Comparison of ENCODE assay signal across 20 cellular contexts in the genomic region with DNA sequence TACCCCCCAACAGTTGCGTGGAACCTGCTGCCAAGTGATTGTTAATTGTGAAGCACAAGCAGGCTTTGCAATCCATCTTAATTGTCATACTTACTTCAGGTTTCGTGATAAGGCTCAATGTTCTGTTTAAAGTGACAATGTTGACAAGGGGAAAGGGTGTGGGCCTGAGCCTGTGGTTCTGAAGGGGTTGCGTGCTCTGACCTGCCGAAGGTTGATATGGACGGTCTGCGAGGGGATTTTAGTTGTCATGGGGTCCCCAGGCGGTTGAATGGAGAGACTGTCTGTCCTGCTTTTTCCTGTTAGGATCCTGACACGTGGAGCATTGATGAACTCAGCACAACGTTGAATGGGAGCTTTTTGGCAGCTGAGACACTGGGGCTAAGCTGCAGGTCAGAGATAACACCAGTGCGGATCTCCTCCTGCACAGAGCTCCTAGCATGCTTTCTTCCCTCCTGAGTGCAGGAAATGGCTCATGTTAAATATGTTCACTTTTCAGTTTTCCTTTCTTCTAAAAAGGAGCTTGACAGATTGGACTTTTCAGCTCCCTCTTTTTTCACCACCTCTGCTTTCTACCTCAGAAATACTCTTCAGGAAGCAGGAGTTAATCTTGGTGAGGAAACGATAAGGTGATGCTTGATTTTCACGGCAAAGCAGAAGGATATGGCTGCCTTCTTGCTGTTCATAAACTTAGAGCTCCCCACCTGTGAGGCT.
DNase-seq lines count a peak whose midpoint lies in the region; ATAC-seq and TF ChIP-seq lines count a peak whose summit lies in the region.
"Had no signal": no experiment of that assay in that cellular context is flagged by ENCODE, and none has a peak within 500 bp of the region (broad histone marks: within the 10 kb centered on the region; RNA-seq: fewer than 3 reads in every experiment).

No MANE protein-coding gene starts in this region.

- peak in 1 of 3 donors; percentile 38 for ATAC-seq in natural killer cell
- ATAC-seq in effector memory CD8-positive, alpha-beta T cell (replicated peaks): no peak
- no peak for ATAC-seq in GM18909 (IDR thresholded peaks at IDR 0.05; ENCODE audit: poor library complexity, unreplicated experiment)

- peak overlapping the region in 2 of 8 donors; percentile 4 to 13 for H3K27ac ChIP-seq in spleen
- H3K27ac ChIP-seq: esophagus muscularis mucosa, thyroid gland had no signal

- no peaks in the 10 kb centered on the region for H3K9me3 ChIP-seq in spleen
- H3K9me3 ChIP-seq: esophagus muscularis mucosa, SK-N-SH, thyroid gland had no signal

- H3K36me3 Mint-ChIP-seq in natural killer cell: no peaks in the 10 kb centered on the region
- no peaks in the 10 kb centered on the region for H3K36me3 Mint-ChIP-seq in effector memory CD8-positive, alpha-beta T cell (ENCODE audit: insufficient read depth)
- H3K36me3 Mint-ChIP-seq: activated CD4-positive, alpha-beta memory T cell treated with anti-CD3 and anti-CD28 coated beads for 36 hours had no signal

- H3K9me3 Mint-ChIP-seq in natural killer cell: no peaks in the 10 kb centered on the region
- no peaks in the 10 kb centered on the region for H3K9me3 Mint-ChIP-seq in effector memory CD8-positive, alpha-beta T cell
- H3K9me3 Mint-ChIP-seq: activated CD4-positive, alpha-beta memory T cell treated with anti-CD3 and anti-CD28 coated beads for 36 hours; activated T-helper 17 cell treated with anti-CD3 and anti-CD28 coated beads, Interleukin-2, amount 50 U/mL, for 72 hours had no signal

- H3K36me3 ChIP-seq in spleen: no peaks in the 10 kb centered on the region
- H3K36me3 ChIP-seq: esophagus muscularis mucosa, thyroid gland had no signal

- 34 to 51% (median 38%) methylated on average over 12 of the region's 12 CpGs for WGBS in spleen, 5 donors

- intact Hi-C loops in natural killer cell (cut with micrococcal nuclease): loop anchor here (2.0 to 5.0 kb wide), 3 partner anchors 16 to 79 kb away; no protein-coding TSS in a partner anchor
- intact Hi-C loops in spleen (cut with DNase I; ENCODE audit: low total_unique reads): no loop called here

- TF ChIP-seq CTCF in natural killer cell (IDR thresholded peaks at IDR 0.05): no peak
- TF ChIP-seq CTCF in spleen (IDR thresholded peaks at IDR 0.05 in 8 of 11, conservative IDR thresholded peaks at IDR 0.05 in 3 of 11): no peak

- no peaks in the 10 kb centered on the region for H3K27me3 Mint-ChIP-seq in natural killer cell (ENCODE audit: low read depth in 2 of 2)
- no peaks in the 10 kb centered on the region for H3K27me3 Mint-ChIP-seq in effector memory CD8-positive, alpha-beta T cell

- TF ChIP-seq POLR2A in spleen (IDR thresholded peaks at IDR 0.05): no peak

- H3K4me3 Mint-ChIP-seq in natural killer cell: peak overlapping the region; percentile 79
- H3K4me3 Mint-ChIP-seq in effector memory CD8-positive, alpha-beta T cell: peak overlapping the region in 1 of 2 donors; percentile 26
- H3K4me3 Mint-ChIP-seq: activated CD4-positive, alpha-beta memory T cell treated with anti-CD3 and anti-CD28 coated beads for 36 hours had no signal

- H3K27me3 ChIP-seq in spleen (replicated peaks in 1 of 7): no peaks in the 10 kb centered on the region
- H3K27me3 ChIP-seq: esophagus muscularis mucosa, thyroid gland had no signal

- peaks cover 0 to 35% (median 22%) of the 10 kb centered on the region in 6 donors for H3K4me1 ChIP-seq in spleen
- H3K4me1 ChIP-seq: thyroid gland had no signal

- DNase-seq in GDM1 (lab: John Stamatoyannopoulos, UW): peak; percentile 92
- peak; percentile 60 for DNase-seq in NCI-H82 (lab: John Stamatoyannopoulos, UW)
- peak; percentile 78 for DNase-seq in dermis blood vessel endothelial cell
- no peak for DNase-seq in natural killer cell
- DNase-seq in effector memory CD8-positive, alpha-beta T cell: no peak
- no peak for DNase-seq in CD1c-positive myeloid dendritic cell (ENCODE audit: extremely low spot score)
- no peak for DNase-seq in spleen
- DNase-seq: activated CD4-positive, alpha-beta memory T cell treated with anti-CD3 and anti-CD28 coated beads for 36 hours; HCEC 1CT; islet precursor cell; midbrain; NCI-H187 treated with DMSO at 0.1 percent for 48 hours; NCI-H526 treated with DMSO at 0.1 percent for 48 hours; SK-N-SH; stimulated activated CD4-positive, alpha-beta T cell treated with anti-CD3 and anti-CD28 coated beads, Interleukin-4, amount 100 ng/mL, for 24 hours; stimulated activated CD8-positive, alpha-beta memory T cell treated with anti-CD3 and anti-CD28 coated beads, Interleukin-4, amount 100 ng/mL, for 48 hours; thyroid gland had no signal

- H3K4me1 Mint-ChIP-seq in natural killer cell: peaks cover 50 to 51% of the 10 kb centered on the region in 2 donors
- H3K4me1 Mint-ChIP-seq in effector memory CD8-positive, alpha-beta T cell (ENCODE audit: low read depth in 2 of 2): peaks cover 10 to 41% of the 10 kb centered on the region in 2 donors

- peak overlapping the region; percentile 50 to 74 for H3K27ac Mint-ChIP-seq in natural killer cell
- peak overlapping the region in 1 of 2 donors; percentile 62 for H3K27ac Mint-ChIP-seq in effector memory CD8-positive, alpha-beta T cell
- H3K27ac Mint-ChIP-seq: activated CD4-positive, alpha-beta memory T cell treated with anti-CD3 and anti-CD28 coated beads for 36 hours; activated T-helper 17 cell treated with anti-CD3 and anti-CD28 coated beads, Interleukin-2, amount 50 U/mL, for 72 hours had no signal

- peak overlapping the region in 1 of 8 donors; percentile 18 for H3K4me3 ChIP-seq in spleen
- H3K4me3 ChIP-seq: esophagus muscularis mucosa, thyroid gland had no signal

Comparison
In these comparisons a context has a peak if more than half of its experiments do, and no peak if none do; other contexts are left out.
1. DNase-seq: peak in GDM1 (single experiment), NCI-H82 (single experiment) and dermis blood vessel endothelial cell (single experiment); none in natural killer cell (single experiment), effector memory CD8-positive, alpha-beta T cell (0 of 3), CD1c-positive myeloid dendritic cell (single experiment) and spleen (single experiment).